Comparison of ENCODE assay signal across 17 cellular contexts in genomic region chr3:164539215-164539614, GRCh38.
DNase-seq lines count a peak whose midpoint lies in the region; ATAC-seq and TF ChIP-seq lines count a peak whose summit lies in the region.
"Had no signal": no experiment of that assay in that cellular context is flagged by ENCODE, and none has a peak within 500 bp of the region (broad histone marks: within the 10 kb centered on the region; RNA-seq: fewer than 3 reads in every experiment).

No MANE protein-coding gene starts in this region.

- H3K27ac Mint-ChIP-seq in activated CD4-positive, alpha-beta T cell treated with anti-CD3 and anti-CD28 coated beads for 36 hours = no peak overlapping the region
- H3K27ac Mint-ChIP-seq in MCF 10A (ENCODE audit: low read depth, unreplicated experiment) = no peak overlapping the region

- no peak overlapping the region for H3K4me3 Mint-ChIP-seq in activated CD4-positive, alpha-beta T cell treated with anti-CD3 and anti-CD28 coated beads for 36 hours
- no peak overlapping the region for H3K4me3 Mint-ChIP-seq in MCF 10A (ENCODE audit: unreplicated experiment)

- BruUV-seq in MCF 10A (replicated peaks; lab: Mats Ljungman, UMichigan) = no TSS peak

- DNase-seq in DMS 273 treated with DMSO at 0.1 percent for 48 hours (lab: John Stamatoyannopoulos, UW) (peak; percentile 98), NCI-H1105 treated with DMSO at 0.1 percent for 48 hours (lab: John Stamatoyannopoulos, UW) (peak; percentile 57), NCI-H2196 treated with DMSO at 0.1 percent for 48 hours (lab: John Stamatoyannopoulos, UW; ENCODE audit: unreplicated experiment) (peak; percentile 46), left kidney (ENCODE audit: low read depth, low spot score) (peak; percentile 11), T-helper 2 cell (no peak), MCF 10A (ENCODE audit: unreplicated experiment) (no peak)
- DNase-seq in activated CD4-positive, alpha-beta T cell treated with anti-CD3 and anti-CD28 coated beads for 36 hours = no peak
- DNase-seq: C1 segment of cervical spinal cord; DMS79 treated with DMSO at 0.1 percent for 48 hours; IMR-90; Kasumi-1; NCI-H1436; NCI-H526; NK-92 treated with Interleukin-12 subunit alpha and Interleukin-12 subunit beta, amount 100 ng/mL, for 24 hours; SHP77 treated with DMSO at 0.1 percent for 48 hours; T-helper 1 cell had no signal

- CTCF ChIA-PET in activated CD4-positive, alpha-beta T cell treated with anti-CD3 and anti-CD28 coated beads for 36 hours (lab: Charles Lee) = no interaction called here
- CTCF ChIA-PET in MCF 10A (lab: Yijun Ruan, JAX) = interaction anchor here (0.7 kb wide), 1 partner anchor 48 kb away, joined by 3 read pairs; no protein-coding TSS in a partner anchor

- POLR2A ChIA-PET in activated CD4-positive, alpha-beta T cell treated with anti-CD3 and anti-CD28 coated beads for 36 hours (lab: Charles Lee) = no interaction called here
- POLR2A ChIA-PET in MCF 10A (lab: Yijun Ruan, JAX) = no interaction called here

- no peak for TF ChIP-seq CTCF in MCF 10A (IDR thresholded peaks at IDR 0.05; ENCODE audit: unreplicated experiment)

- H3K4me1 Mint-ChIP-seq in activated CD4-positive, alpha-beta T cell treated with anti-CD3 and anti-CD28 coated beads for 36 hours = no peaks in the 10 kb centered on the region
- no peaks in the 10 kb centered on the region for H3K4me1 Mint-ChIP-seq in MCF 10A (ENCODE audit: insufficient read depth, unreplicated experiment)

- no peaks in the 10 kb centered on the region for H3K27me3 Mint-ChIP-seq in activated CD4-positive, alpha-beta T cell treated with anti-CD3 and anti-CD28 coated beads for 36 hours
- H3K27me3 Mint-ChIP-seq in MCF 10A (ENCODE audit: insufficient read depth, unreplicated experiment) = peaks cover 71% of the 10 kb centered on the region

- no peaks in the 10 kb centered on the region for H3K36me3 Mint-ChIP-seq in activated CD4-positive, alpha-beta T cell treated with anti-CD3 and anti-CD28 coated beads for 36 hours (ENCODE audit: low read depth)
- no peaks in the 10 kb centered on the region for H3K36me3 Mint-ChIP-seq in MCF 10A (ENCODE audit: insufficient read depth, unreplicated experiment)

- intact Hi-C loops in activated CD4-positive, alpha-beta T cell treated with anti-CD3 and anti-CD28 coated beads for 36 hours (cut with DNase I, micrococcal nuclease) = no loop called here
- intact Hi-C loops in MCF 10A (cut with micrococcal nuclease) = no loop called here

- H3K9me3 Mint-ChIP-seq in activated CD4-positive, alpha-beta T cell treated with anti-CD3 and anti-CD28 coated beads for 36 hours (ENCODE audit: low read depth) = peaks cover 7% of the 10 kb centered on the region
- no peaks in the 10 kb centered on the region for H3K9me3 Mint-ChIP-seq in MCF 10A (ENCODE audit: unreplicated experiment)

- no peak for ATAC-seq in activated CD4-positive, alpha-beta T cell treated with anti-CD3 and anti-CD28 coated beads for 36 hours
- ATAC-seq: SK-N-SH treated with all-trans-retinoic acid at 6 μM for 48 hours had no signal

Comparison
In these comparisons a context has a peak if more than half of its experiments do, and no peak if none do; other contexts are left out.
1. DNase-seq: peak in DMS 273 treated with DMSO at 0.1 percent for 48 hours (single experiment), NCI-H1105 treated with DMSO at 0.1 percent for 48 hours (single experiment), NCI-H2196 treated with DMSO at 0.1 percent for 48 hours (single experiment) and left kidney (single experiment); none in activated CD4-positive, alpha-beta T cell treated with anti-CD3 and anti-CD28 coated beads for 36 hours (single experiment), T-helper 2 cell (0 of 5) and MCF 10A (single experiment).